In the genomic region with DNA sequence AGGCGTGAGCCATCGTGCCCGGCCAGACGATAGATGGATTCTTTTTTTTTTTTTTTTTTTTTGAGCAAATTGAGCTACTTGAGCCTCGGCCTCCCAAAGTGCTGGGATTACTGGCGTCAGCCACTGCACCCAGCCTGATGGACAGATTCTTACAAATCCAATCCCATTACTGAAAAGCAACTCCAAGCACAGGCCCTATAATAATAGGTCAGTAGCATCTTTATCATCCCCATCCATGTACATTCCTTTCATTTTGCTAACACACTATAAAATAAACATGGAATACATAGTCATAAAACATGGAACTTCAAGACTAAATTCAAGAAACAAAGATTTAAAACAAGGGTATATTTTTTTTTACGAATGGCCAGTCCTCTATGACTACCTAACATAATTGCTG, we compare ENCODE assay signal across 22 cellular contexts. TPM values are rescaled to one million over a fixed set of nuclear protein-coding genes. Genes with fewer than 3 reads are reported as not detected.
DNase-seq lines count a peak whose midpoint lies in the region; ATAC-seq and TF ChIP-seq lines count a peak whose summit lies in the region.
"Had no signal": no experiment of that assay in that cellular context is flagged by ENCODE, and none has a peak within 500 bp of the region (broad histone marks: within the 10 kb centered on the region; RNA-seq: fewer than 3 reads in every experiment).

No MANE protein-coding gene starts in this region.

- POLR2A ChIA-PET in PC-3 (lab: Charles Lee; ENCODE audit: unreplicated experiment) = no interaction called here

- TF ChIP-seq CTCF in 22Rv1 (IDR thresholded peaks at IDR 0.05) = no peak
- no peak for TF ChIP-seq CTCF in PC-3 (conservative IDR thresholded peaks at IDR 0.05; ENCODE audit: low read depth, low read length)
- no peak for TF ChIP-seq CTCF in hepatocyte (IDR thresholded peaks at IDR 0.05; ENCODE audit: poor library complexity)
- no peak for TF ChIP-seq CTCF in GM13976 (IDR thresholded peaks at IDR 0.05; ENCODE audit: borderline replicate concordance, control extremely low read depth, extremely low read depth, insufficient read depth, missing control alignments)

- DNase-seq in ELR (ENCODE audit: low read depth) = peak; percentile 20
- peak; percentile 36 for DNase-seq in PC-3
- DNase-seq in hepatocyte (ENCODE audit: low spot score) = no peak
- DNase-seq in dermis blood vessel endothelial cell = no peak
- no peak for DNase-seq in GM13976 (ENCODE audit: low spot score)
- no peak for DNase-seq in C1 segment of cervical spinal cord (lab: John Stamatoyannopoulos, UW)
- no peak for DNase-seq in cerebellar cortex (ENCODE audit: low spot score)
- DNase-seq: CD4-positive, alpha-beta memory T cell; COR-L47; GOT3; MM.1S; NCI-H1694 treated with DMSO at 0.1 percent for 48 hours; NCI-H2107; NCI-H524; NK-92 treated with Interleukin-12 subunit alpha and Interleukin-12 subunit beta, amount 100 ng/mL, for 24 hours; Right ventricle myocardium superior; RPMI8226; T-helper 1 cell had no signal

- in situ Hi-C loops in GM13976 (cut with MboI; ENCODE audit: low sequenced_read_pairs, unreplicated experiment) = no loop called here

- no peaks in the 10 kb centered on the region for H3K9me3 ChIP-seq in PC-3 (ENCODE audit: low read length)
- H3K9me3 ChIP-seq in hepatocyte (ENCODE audit: low read depth) = no peaks in the 10 kb centered on the region
- H3K9me3 ChIP-seq: BLaER1, HAP-1 had no signal

- no TSS peak for BruUV-seq in PC-3 (replicated peaks; lab: Mats Ljungman, UMichigan)

- no peaks in the 10 kb centered on the region for H3K79me2 ChIP-seq in PC-3 (ENCODE audit: low read length)
- H3K79me2 ChIP-seq in hepatocyte = peaks cover 33% of the 10 kb centered on the region

- H3K27me3 ChIP-seq in PC-3 (ENCODE audit: low read length) = no peaks in the 10 kb centered on the region
- H3K27me3 ChIP-seq in hepatocyte = no peaks in the 10 kb centered on the region
- H3K27me3 ChIP-seq: BLaER1 had no signal

- H3F3A ChIP-seq in PC-3 (ENCODE audit: low read length, unreplicated experiment) = no peaks in the 10 kb centered on the region

- 93% methylated on average over 7 of the region's 7 CpGs for WGBS in hepatocyte (ENCODE audit: low lambda C conversion rate, missing lambda C conversion rate)

- CTCF ChIA-PET in PC-3 (lab: Charles Lee) = no interaction called here

- H3K9me2 ChIP-seq in PC-3 (replicated peaks; ENCODE audit: low read length) (no peaks in the 10 kb centered on the region), hepatocyte (replicated peaks; ENCODE audit: insufficient read depth) (no peaks in the 10 kb centered on the region)

- H2AFZ ChIP-seq in PC-3 (ENCODE audit: low read length) (no peak overlapping the region), hepatocyte (no peak overlapping the region)

- intact Hi-C loops in PC-3 (cut with micrococcal nuclease) = no loop called here

- H3K4me2 ChIP-seq in PC-3 (ENCODE audit: low read length) (peak overlapping the region; percentile 67), hepatocyte (peak overlapping the region; percentile 58)
- H3K4me2 ChIP-seq: BLaER1, KMS-11 had no signal

- H3K36me3 ChIP-seq in PC-3 (ENCODE audit: low read depth, low read length) (no peaks in the 10 kb centered on the region; the same call in 1 of the 2 replicates), hepatocyte (replicated peaks; ENCODE audit: insufficient read depth, low read depth) (no peaks in the 10 kb centered on the region)

- no peak overlapping the region for H3K9ac ChIP-seq in PC-3 (ENCODE audit: low read length)
- H3K9ac ChIP-seq: BLaER1, KMS-11 had no signal

- H4K20me1 ChIP-seq in PC-3 (ENCODE audit: low read length) (no peaks in the 10 kb centered on the region), hepatocyte (ENCODE audit: insufficient read depth, poor library complexity, severe bottlenecking) (no peaks in the 10 kb centered on the region)
- H4K20me1 ChIP-seq: BLaER1 had no signal

- H3K4me3 ChIP-seq in PC-3 (ENCODE audit: low read length) (no peak overlapping the region), hepatocyte (no peak overlapping the region)
- H3K4me3 ChIP-seq: BLaER1, HAP-1 had no signal

- no peak for ATAC-seq in PC-3

- H3K27ac ChIP-seq in 22Rv1 (peak overlapping the region; percentile 97), PC-3 (ENCODE audit: low read length) (peak overlapping the region; percentile 81; the same call in 1 of the 2 replicates), hepatocyte (peak overlapping the region; percentile 48)
- H3K27ac ChIP-seq: BLaER1, KMS-11 had no signal

- peaks cover 32% of the 10 kb centered on the region for H3K4me1 ChIP-seq in PC-3 (ENCODE audit: insufficient read depth, low read length)
- peaks cover 20% of the 10 kb centered on the region for H3K4me1 ChIP-seq in hepatocyte (ENCODE audit: insufficient read depth)
- H3K4me1 ChIP-seq: HAP-1 had no signal

RNA-seq across cellular contexts. Expression of a gene that starts 16.0 kb away (rescaled TPM):
- 6.9 and 11.2 TPM in 2 replicates for total RNA-seq in PC-3 (2014; rRNA removed)
- total RNA-seq in hepatocyte = 14.8 and 19.2 TPM in 2 replicates
- polyA plus RNA-seq in hepatocyte = 4.8 and 7.4 TPM in 2 replicates
- total RNA-seq in dermis blood vessel endothelial cell = 22.0 and 24.7 TPM in 2 replicates

Comparison
In these comparisons a context has a peak if more than half of its experiments do, and no peak if none do; other contexts are left out.
1. DNase-seq: peak in ELR (single experiment) and PC-3 (single experiment); none in hepatocyte (single experiment), dermis blood vessel endothelial cell (single experiment), GM13976 (single experiment), C1 segment of cervical spinal cord (0 of 14) and cerebellar cortex (single experiment).
2. Peak in every context shown above with its lines, with median percentiles within 50 percentile points of each other: H3K27ac ChIP-seq.